ENCODE assay signal across 24 cellular contexts in the genomic region with DNA sequence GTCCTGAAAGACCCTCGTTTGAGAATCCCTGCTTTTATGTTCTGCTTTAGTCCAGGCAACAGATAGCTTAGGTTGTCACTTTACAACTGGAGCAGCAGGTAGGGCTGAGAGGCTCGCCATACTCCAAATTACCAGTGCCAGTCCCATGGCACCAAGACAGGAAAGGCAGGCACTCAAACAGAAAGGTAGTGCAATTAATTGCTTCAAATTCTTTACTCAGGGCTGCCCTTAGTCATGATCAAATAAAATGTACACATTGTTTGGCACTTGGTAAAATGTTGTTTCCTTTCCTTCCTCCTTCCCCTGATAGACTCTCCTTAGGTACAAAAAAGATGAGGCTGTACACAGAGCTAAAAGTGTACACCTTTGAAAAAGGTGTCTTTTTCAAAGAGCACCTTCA.
"Had no signal": no experiment of that assay in that cellular context is flagged by ENCODE, and none has a peak within 500 bp of the region (broad histone marks: within the 10 kb centered on the region; RNA-seq: fewer than 3 reads in every experiment).

No MANE protein-coding gene starts in this region.

- H3K27me3 ChIP-seq: brain microvascular endothelial cell had no signal

- DNase-seq: activated B cell treated with CpG ODN at 0.5 μM for 24 hours; activated CD4-positive, alpha-beta memory T cell treated with anti-CD3 and anti-CD28 coated beads for 36 hours; activated CD4-positive, alpha-beta T cell treated with anti-CD3 and anti-CD28 coated beads for 1 hour; activated CD4-positive, alpha-beta T cell treated with anti-CD3 and anti-CD28 coated beads, Interleukin-2, amount 10 ng/mL, durations not matched to agents 24 days and 14 days; activated CD8-positive, alpha-beta memory T cell treated with anti-CD3 and anti-CD28 coated beads for 24 hours; activated effector memory CD4-positive, alpha-beta T cell treated with anti-CD3 and anti-CD28 coated beads, Interleukin-2, amount 50 U/mL, for 16 hours; activated naive CD4-positive, alpha-beta T cell treated with Interleukin-2 at 50 U/mL for 16 hours; activated naive CD8-positive, alpha-beta T cell treated with anti-CD3 and anti-CD28 coated beads, Interleukin-2, amount 50 U/mL, for 24 hours; activated T-cell treated with anti-CD3 and anti-CD28 coated beads, Interleukin-2, amount 50 U/mL, for 4 hours; amniotic stem cell; caudate nucleus; NCI-H1092; NCI-H1417; NCI-H1930; NCI-H2171; NCI-H2227 treated with DMSO at 0.1 percent for 48 hours; NCI-H526; NK-92 treated with Interleukin-12 subunit alpha and Interleukin-12 subunit beta, amount 100 ng/mL, for 24 hours; OCI-M1; SIG-M5; T-helper 17 cell; T-helper 9 cell had no signal

- H3K4me3 Mint-ChIP-seq: activated B cell treated with CpG ODN at 0.5 μM for 24 hours; activated CD4-positive, alpha-beta memory T cell treated with anti-CD3 and anti-CD28 coated beads for 36 hours; activated CD4-positive, alpha-beta T cell treated with anti-CD3 and anti-CD28 coated beads, Interleukin-2, amount 10 ng/mL, durations not matched to agents 24 days and 14 days; activated naive CD8-positive, alpha-beta T cell treated with anti-CD3 and anti-CD28 coated beads, Interleukin-2, amount 50 U/mL, for 24 hours; activated T-cell treated with anti-CD3 and anti-CD28 coated beads, Interleukin-2, amount 50 U/mL, for 4 hours; T-helper 17 cell had no signal

- H3K27ac ChIP-seq: brain microvascular endothelial cell had no signal

- H3K36me3 Mint-ChIP-seq: activated CD4-positive, alpha-beta memory T cell treated with anti-CD3 and anti-CD28 coated beads for 36 hours; activated naive CD4-positive, alpha-beta T cell treated with anti-CD3 and anti-CD28 coated beads, Interleukin-2, amount 50 U/mL, for 72 hours had no signal

- H3K36me3 ChIP-seq: brain microvascular endothelial cell had no signal

- H3K27ac Mint-ChIP-seq: activated B cell treated with CpG ODN at 0.5 μM for 24 hours; activated CD4-positive, alpha-beta memory T cell treated with anti-CD3 and anti-CD28 coated beads for 36 hours; activated CD4-positive, alpha-beta T cell treated with anti-CD3 and anti-CD28 coated beads, Interleukin-2, amount 10 ng/mL, durations not matched to agents 24 days and 14 days; activated naive CD4-positive, alpha-beta T cell treated with anti-CD3 and anti-CD28 coated beads, Interleukin-2, amount 50 U/mL, for 72 hours; activated naive CD8-positive, alpha-beta T cell treated with anti-CD3 and anti-CD28 coated beads, Interleukin-2, amount 50 U/mL, for 24 hours; T-helper 17 cell had no signal

- H3K9me3 Mint-ChIP-seq: activated B cell treated with CpG ODN at 0.5 μM for 24 hours; activated CD4-positive, alpha-beta memory T cell treated with anti-CD3 and anti-CD28 coated beads for 36 hours; activated CD4-positive, alpha-beta T cell treated with anti-CD3 and anti-CD28 coated beads, Interleukin-2, amount 10 ng/mL, durations not matched to agents 24 days and 14 days; activated naive CD4-positive, alpha-beta T cell treated with anti-CD3 and anti-CD28 coated beads, Interleukin-2, amount 50 U/mL, for 72 hours; activated naive CD8-positive, alpha-beta T cell treated with anti-CD3 and anti-CD28 coated beads, Interleukin-2, amount 50 U/mL, for 24 hours; activated T-cell treated with anti-CD3 and anti-CD28 coated beads, Interleukin-2, amount 50 U/mL, for 4 hours had no signal

- H3K4me1 Mint-ChIP-seq: activated CD4-positive, alpha-beta T cell treated with anti-CD3 and anti-CD28 coated beads, Interleukin-2, amount 10 ng/mL, durations not matched to agents 24 days and 14 days; activated naive CD8-positive, alpha-beta T cell treated with anti-CD3 and anti-CD28 coated beads, Interleukin-2, amount 50 U/mL, for 24 hours; T-helper 17 cell had no signal

- ATAC-seq: activated naive CD4-positive, alpha-beta T cell treated with anti-CD3 and anti-CD28 coated beads, Interleukin-2, amount 50 U/mL, for 72 hours; activated naive CD8-positive, alpha-beta T cell treated with anti-CD3 and anti-CD28 coated beads, Interleukin-2, amount 50 U/mL, for 24 hours; activated T-cell treated with anti-CD3 and anti-CD28 coated beads, Interleukin-2, amount 50 U/mL, for 4 hours; T-helper 17 cell had no signal
